ENCODE assay signal across 9 cellular contexts in the genomic region with DNA sequence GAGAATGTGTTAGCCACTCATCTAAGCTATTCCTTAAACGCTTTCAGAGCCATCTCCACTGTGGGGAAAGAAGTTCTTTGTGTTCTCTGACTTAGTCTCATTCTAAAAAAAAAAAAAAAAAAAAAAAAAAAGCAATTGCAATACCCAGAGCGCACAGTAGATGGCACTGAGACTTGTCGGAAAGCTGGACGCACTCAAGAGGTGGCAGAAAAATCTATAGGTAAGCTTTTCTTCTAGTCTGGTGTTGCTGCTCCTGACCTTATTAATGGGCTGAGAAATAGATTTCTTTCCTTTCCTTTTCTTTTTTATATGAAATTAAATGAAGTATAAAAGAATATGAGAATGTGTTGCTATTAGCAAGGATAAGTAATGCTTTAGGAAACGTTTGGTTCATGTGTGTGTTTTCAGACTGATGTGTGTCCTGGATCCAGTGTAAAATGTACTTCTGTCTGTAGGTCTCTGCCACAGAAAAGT. TPM values are rescaled to one million over a fixed set of nuclear protein-coding genes. Genes with fewer than 3 reads are reported as not detected.
DNase-seq lines count a peak whose midpoint lies in the region; ATAC-seq and TF ChIP-seq lines count a peak whose summit lies in the region.
"Had no signal": no experiment of that assay in that cellular context is flagged by ENCODE, and none has a peak within 500 bp of the region (broad histone marks: within the 10 kb centered on the region; RNA-seq: fewer than 3 reads in every experiment).

No MANE protein-coding gene starts in this region.

- TF ChIP-seq CTCF in AG09319 (IDR thresholded peaks at IDR 0.05; ENCODE audit: low read depth, low read length) (peak; percentile 77), GM10248 (IDR thresholded peaks at IDR 0.05; ENCODE audit: control extremely low read depth, extremely low read depth, low read depth, missing control alignments) (peak; percentile 66), smooth muscle cell (IDR thresholded peaks at IDR 0.05; ENCODE audit: borderline replicate concordance, insufficient read depth, poor library complexity, severe bottlenecking) (peak; percentile 46)
- peak; percentile 91 for TF ChIP-seq CTCF in activated CD8-positive, alpha-beta T cell treated with anti-CD3 and anti-CD28 coated beads for 36 hours (IDR thresholded peaks at IDR 0.05)

- H3K36me3 Mint-ChIP-seq in activated CD8-positive, alpha-beta T cell treated with anti-CD3 and anti-CD28 coated beads for 36 hours (ENCODE audit: low read depth), result no peaks in the 10 kb centered on the region

- H3K36me3 ChIP-seq in smooth muscle cell (ENCODE audit: low read depth), result no peaks in the 10 kb centered on the region

- no peak overlapping the region for H3K4me3 Mint-ChIP-seq in activated CD8-positive, alpha-beta T cell treated with anti-CD3 and anti-CD28 coated beads for 36 hours
- H3K4me3 Mint-ChIP-seq: IgD-negative memory B cell had no signal

- H3K27me3 ChIP-seq in smooth muscle cell (ENCODE audit: low read depth), result peaks cover 42% of the 10 kb centered on the region

- H3F3A ChIP-seq in smooth muscle cell (ENCODE audit: low read depth), result no peaks in the 10 kb centered on the region

- peak overlapping the region; percentile 55 for H3K4me2 ChIP-seq in smooth muscle cell

- peaks cover 5% of the 10 kb centered on the region for H3K9me3 ChIP-seq in smooth muscle cell (replicated peaks; ENCODE audit: low read depth)

- POLR2A ChIA-PET in GM10248 (lab: Yijun Ruan, JAX), result interaction anchor here (0.6 kb wide), 1 partner anchor 88 kb away, joined by 8 read pairs; no protein-coding TSS in a partner anchor
- POLR2A ChIA-PET in activated CD8-positive, alpha-beta T cell treated with anti-CD3 and anti-CD28 coated beads for 36 hours (lab: Charles Lee), result no interaction called here

- H4K20me1 ChIP-seq in smooth muscle cell (ENCODE audit: low read depth), result no peaks in the 10 kb centered on the region

- DNase-seq in AG09319 (ENCODE audit: extremely low read depth, low read depth) (no peak), GM10248 (ENCODE audit: extremely low spot score) (peak; percentile 50), NCI-H146 (lab: John Stamatoyannopoulos, UW) (peak; percentile 40), left ventricle myocardium superior (no peak), smooth muscle cell (lab: John Stamatoyannopoulos, UW; ENCODE audit: unreplicated experiment) (no peak)
- peak; percentile 28 for DNase-seq in activated CD8-positive, alpha-beta T cell treated with anti-CD3 and anti-CD28 coated beads for 36 hours

- H3K79me2 ChIP-seq in smooth muscle cell (ENCODE audit: low read depth), result no peaks in the 10 kb centered on the region

- H2AFZ ChIP-seq in smooth muscle cell (ENCODE audit: low read depth), result peak overlapping the region; percentile 5

- intact Hi-C loops in activated CD8-positive, alpha-beta T cell treated with anti-CD3 and anti-CD28 coated beads for 36 hours (cut with micrococcal nuclease), result loop anchor here (10.0 kb wide), 1 partner anchor 217 kb away; no protein-coding TSS in a partner anchor
- intact Hi-C loops in left ventricle myocardium superior (cut with micrococcal nuclease), result loop anchor here (10.0 kb wide), 1 partner anchor 287 kb away; no protein-coding TSS in a partner anchor

- H3K9ac ChIP-seq in smooth muscle cell (ENCODE audit: low read depth), result no peak overlapping the region

- peaks cover 17% of the 10 kb centered on the region for H3K4me1 ChIP-seq in smooth muscle cell (ENCODE audit: low read depth)

- H3K27ac Mint-ChIP-seq in activated CD8-positive, alpha-beta T cell treated with anti-CD3 and anti-CD28 coated beads for 36 hours, result no peak overlapping the region
- H3K27ac Mint-ChIP-seq: IgD-negative memory B cell had no signal

- no peak overlapping the region for H3K4me3 ChIP-seq in smooth muscle cell

- peak; percentile 60 for ATAC-seq in activated CD8-positive, alpha-beta T cell treated with anti-CD3 and anti-CD28 coated beads for 36 hours
- ATAC-seq in left ventricle myocardium superior (peak; percentile 45), HG03571 (IDR thresholded peaks at IDR 0.05; ENCODE audit: unreplicated experiment) (no peak), GM21717 (IDR thresholded peaks at IDR 0.05; ENCODE audit: unreplicated experiment) (no peak)

- H3K27ac ChIP-seq in smooth muscle cell (ENCODE audit: low read depth), result no peak overlapping the region

- peaks cover 19% of the 10 kb centered on the region for H3K4me1 Mint-ChIP-seq in activated CD8-positive, alpha-beta T cell treated with anti-CD3 and anti-CD28 coated beads for 36 hours (ENCODE audit: low read depth)

- peaks cover 36% of the 10 kb centered on the region for H3K27me3 Mint-ChIP-seq in activated CD8-positive, alpha-beta T cell treated with anti-CD3 and anti-CD28 coated beads for 36 hours

- CTCF ChIA-PET in GM10248 (lab: Yijun Ruan, JAX), result interaction anchor here (0.7 to 5.7 kb wide), 24 partner anchors 8 to 979 kb away, joined by 3 to 67 read pairs (median 4); partner anchors contain the start of genes MRPL57 and SKA3
- CTCF ChIA-PET in activated CD8-positive, alpha-beta T cell treated with anti-CD3 and anti-CD28 coated beads for 36 hours (lab: Charles Lee), result interaction anchor here (0.6 to 5.4 kb wide), 43 partner anchors 8 to 1599 kb away, joined by 3 to 36 read pairs (median 4); no protein-coding TSS in a partner anchor

- WGBS in smooth muscle cell (ENCODE audit: low lambda C conversion rate), result 13% methylated on average over 5 of the region's 5 CpGs

- H3K9me3 Mint-ChIP-seq in activated CD8-positive, alpha-beta T cell treated with anti-CD3 and anti-CD28 coated beads for 36 hours, result peaks cover 2% of the 10 kb centered on the region

RNA-seq across cellular contexts. Expression of gene GJB2, which starts 4.7 kb away (rescaled TPM):
- 1 to 10 TPM in 1 of 2 experiments, under 1 TPM in 1; 0.83 to 1.1 TPM for total RNA-seq in activated CD8-positive, alpha-beta T cell treated with anti-CD3 and anti-CD28 coated beads for 36 hours
- 0.42 TPM for total RNA-seq in left ventricle myocardium superior
- 101 and 115 TPM in 2 replicates for total RNA-seq in smooth muscle cell
- 42.9 and 83.7 TPM in 2 replicates for polyA plus RNA-seq in smooth muscle cell
- polyA plus RNA-seq: IgD-negative memory B cell had no signal

RNA-seq across cellular contexts. Expression of gene GJB6, which starts 34.7 kb away (rescaled TPM):
- total RNA-seq in activated CD8-positive, alpha-beta T cell treated with anti-CD3 and anti-CD28 coated beads for 36 hours, result 1 to 10 TPM; 2.3 to 3.3 TPM
- total RNA-seq in left ventricle myocardium superior (not detected), smooth muscle cell (35.3 and 55.6 TPM in 2 replicates)
- 8.4 and 14.7 TPM in 2 replicates for polyA plus RNA-seq in smooth muscle cell
- polyA plus RNA-seq: IgD-negative memory B cell had no signal

RNA-seq across cellular contexts. Expression of gene GJA3, which starts 36.5 kb away (rescaled TPM):
- under 1 TPM; 0.32 to 0.51 TPM for total RNA-seq in activated CD8-positive, alpha-beta T cell treated with anti-CD3 and anti-CD28 coated beads for 36 hours
- total RNA-seq in left ventricle myocardium superior (17.9 TPM), smooth muscle cell (1.5 and 4.5 TPM in 2 replicates)
- polyA plus RNA-seq in smooth muscle cell, result 1.3 and 1.4 TPM in 2 replicates

Comparison
In these comparisons a context has a peak if more than half of its experiments do, and no peak if none do; other contexts are left out.
1. DNase-seq: peak in GM10248 (single experiment), NCI-H146 (single experiment) and activated CD8-positive, alpha-beta T cell treated with anti-CD3 and anti-CD28 coated beads for 36 hours (single experiment); none in AG09319 (single experiment), left ventricle myocardium superior (single experiment) and smooth muscle cell (single experiment).
2. ATAC-seq: peak in activated CD8-positive, alpha-beta T cell treated with anti-CD3 and anti-CD28 coated beads for 36 hours (single experiment) and left ventricle myocardium superior (single experiment); none in HG03571 (single experiment) and GM21717 (single experiment).
3. RNA of gene GJB2, which starts 4.7 kb away (total RNA-seq): 101 to 115 TPM in smooth muscle cell; 0.83 to 1.1 TPM in activated CD8-positive, alpha-beta T cell treated with anti-CD3 and anti-CD28 coated beads for 36 hours and 0.42 TPM in left ventricle myocardium superior (single experiment); every median in the first group is over 10 times any median in the second.
4. Peak in every context shown above with its lines, with median percentiles within 50 percentile points of each other: CTCF ChIP-seq.